ENCODE assay signal across 8 cellular contexts in genomic region chr2:25042321-25043240, GRCh38. TPM values are rescaled to one million over a fixed set of nuclear protein-coding genes. Genes with fewer than 3 reads are reported as not detected.
DNase-seq lines count a peak whose midpoint lies in the region; ATAC-seq and TF ChIP-seq lines count a peak whose summit lies in the region.

No MANE protein-coding gene starts in this region.

- intact Hi-C loops in natural killer cell (cut with micrococcal nuclease): loop anchor here (2.0 kb wide), 1 partner anchor 70 kb away; no protein-coding TSS in a partner anchor

- H3K4me3 Mint-ChIP-seq in natural killer cell: peak overlapping the region; percentile 84

- peaks cover 27 to 29% of the 10 kb centered on the region in 2 donors for H3K27me3 Mint-ChIP-seq in natural killer cell (ENCODE audit: low read depth in 2 of 2)

- ATAC-seq in GM18909 (IDR thresholded peaks at IDR 0.05; ENCODE audit: poor library complexity, unreplicated experiment): peak; percentile 3
- ATAC-seq in natural killer cell: no peak
- no peak for ATAC-seq in HG03565 (IDR thresholded peaks at IDR 0.05; ENCODE audit: unreplicated experiment)
- no peak for ATAC-seq in GM18868 (IDR thresholded peaks at IDR 0.05; ENCODE audit: unreplicated experiment)

- TF ChIP-seq CTCF in natural killer cell (IDR thresholded peaks at IDR 0.05): no peak

- DNase-seq in Ammon's horn (ENCODE audit: low spot score): peak; percentile 47
- DNase-seq in LHCN-M2 (ENCODE audit: low read depth): peak; percentile 9
- peak; percentile 19 for DNase-seq in activated CD8-positive, alpha-beta memory T cell treated with anti-CD3 and anti-CD28 coated beads, Interleukin-2, amount 50 U/mL, for 4 hours
- peak; percentile 4 for DNase-seq in fibroblast of peridontal ligament (ENCODE audit: extremely low read depth)
- DNase-seq in natural killer cell: peak; percentile 23

- H3K9me3 Mint-ChIP-seq in natural killer cell: no peaks in the 10 kb centered on the region

- H3K36me3 Mint-ChIP-seq in natural killer cell: no peaks in the 10 kb centered on the region

- H3K27ac Mint-ChIP-seq in natural killer cell: peak overlapping the region in 1 of 2 donors; percentile 76

- H3K4me1 Mint-ChIP-seq in natural killer cell: peaks cover 13 to 29% of the 10 kb centered on the region in 2 donors

RNA-seq across cellular contexts. Expression of gene EFR3B, which starts 0.7 kb away (rescaled TPM):
- 0.34 and 0.51 TPM in 2 replicates for total RNA-seq in LHCN-M2 (2014; rRNA removed)
- polyA plus RNA-seq in LHCN-M2 (2012): 0.43 TPM
- under 1 TPM in 1 of 3 donors, not detected in 2; 0.05 TPM for total RNA-seq in natural killer cell
